Comparison of ENCODE assay signal across 20 cellular contexts in the genomic region with DNA sequence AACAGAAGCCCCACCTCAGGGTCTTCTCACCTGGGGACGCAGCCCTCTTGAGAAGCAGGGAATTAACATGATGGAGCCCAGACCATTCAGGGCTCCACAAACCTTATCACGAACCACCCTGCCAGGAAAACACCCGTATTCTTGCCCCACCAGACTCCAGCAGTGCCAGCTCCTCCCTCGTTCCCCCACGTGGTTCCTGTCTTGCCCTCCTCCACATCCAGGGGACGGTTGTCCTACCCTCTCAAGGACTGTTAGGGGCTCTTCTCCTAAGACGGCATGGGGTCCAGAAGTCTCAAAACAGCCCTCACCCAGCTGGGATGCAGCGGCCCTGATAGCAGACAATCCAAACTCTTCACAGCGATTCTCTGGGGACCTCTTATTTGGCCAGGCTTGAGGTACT.
A peak's percentile ranks its signal among the peaks of the same experiment; 100 is the strongest.
DNase-seq lines count a peak whose midpoint lies in the region; ATAC-seq and TF ChIP-seq lines count a peak whose summit lies in the region.
"Had no signal": no experiment of that assay in that cellular context is flagged by ENCODE, and none has a peak within 500 bp of the region (broad histone marks: within the 10 kb centered on the region; RNA-seq: fewer than 3 reads in every experiment).

No MANE protein-coding gene starts in this region.

- H3K27me3 Mint-ChIP-seq in activated CD8-positive, alpha-beta T cell treated with anti-CD3 and anti-CD28 coated beads, Interleukin-2, amount 10 ng/mL, durations not matched to agents 7 days and 5 days (ENCODE audit: low read depth), result peaks cover 9% of the 10 kb centered on the region
- peaks cover 2% of the 10 kb centered on the region for H3K27me3 Mint-ChIP-seq in activated CD8-positive, alpha-beta T cell treated with anti-CD3 and anti-CD28 coated beads for 36 hours
- H3K27me3 Mint-ChIP-seq in dendritic cell treated with granulocyte-macrophage colony-stimulating factor and Interleukin-4, amounts not matched to agents 40 ng/mL and 50 ng/mL, for 4 days, result peaks cover 9% of the 10 kb centered on the region

- H3K9me3 Mint-ChIP-seq in activated CD8-positive, alpha-beta T cell treated with anti-CD3 and anti-CD28 coated beads, Interleukin-2, amount 10 ng/mL, durations not matched to agents 7 days and 5 days (ENCODE audit: insufficient read depth), result no peaks in the 10 kb centered on the region
- no peaks in the 10 kb centered on the region for H3K9me3 Mint-ChIP-seq in activated CD8-positive, alpha-beta T cell treated with anti-CD3 and anti-CD28 coated beads for 36 hours
- H3K9me3 Mint-ChIP-seq in dendritic cell treated with granulocyte-macrophage colony-stimulating factor and Interleukin-4, amounts not matched to agents 40 ng/mL and 50 ng/mL, for 4 days, result no peaks in the 10 kb centered on the region
- H3K9me3 Mint-ChIP-seq: CD14-positive monocyte; CD8-positive, alpha-beta T cell; HFFc6 had no signal

- H3K27ac Mint-ChIP-seq in activated CD8-positive, alpha-beta T cell treated with anti-CD3 and anti-CD28 coated beads, Interleukin-2, amount 10 ng/mL, durations not matched to agents 7 days and 5 days, result peak overlapping the region; percentile 45
- H3K27ac Mint-ChIP-seq in activated CD8-positive, alpha-beta T cell treated with anti-CD3 and anti-CD28 coated beads for 36 hours, result no peak overlapping the region
- peak overlapping the region; percentile 16 for H3K27ac Mint-ChIP-seq in dendritic cell treated with granulocyte-macrophage colony-stimulating factor and Interleukin-4, amounts not matched to agents 40 ng/mL and 50 ng/mL, for 4 days
- H3K27ac Mint-ChIP-seq: B cell; CD8-positive, alpha-beta T cell; GM23338; HFFc6 had no signal

- no peaks in the 10 kb centered on the region for H3K9me3 ChIP-seq in testis
- H3K9me3 ChIP-seq in psoas muscle, result no peaks in the 10 kb centered on the region

- intact Hi-C loops in activated CD8-positive, alpha-beta T cell treated with anti-CD3 and anti-CD28 coated beads for 36 hours (cut with micrococcal nuclease), result no loop called here
- intact Hi-C loops in dendritic cell treated with granulocyte-macrophage colony-stimulating factor and Interleukin-4, amounts not matched to agents 40 ng/mL and 50 ng/mL, for 4 days (cut with micrococcal nuclease), result no loop called here
- intact Hi-C loops in testis (cut with DNase I; ENCODE audit: low total_unique reads) (no loop called here), psoas muscle (cut with DNase I) (no loop called here)

- peaks cover 39% of the 10 kb centered on the region for H3K4me1 Mint-ChIP-seq in activated CD8-positive, alpha-beta T cell treated with anti-CD3 and anti-CD28 coated beads, Interleukin-2, amount 10 ng/mL, durations not matched to agents 7 days and 5 days (ENCODE audit: low read depth)
- H3K4me1 Mint-ChIP-seq in activated CD8-positive, alpha-beta T cell treated with anti-CD3 and anti-CD28 coated beads for 36 hours (ENCODE audit: low read depth), result peaks cover 3% of the 10 kb centered on the region
- H3K4me1 Mint-ChIP-seq in dendritic cell treated with granulocyte-macrophage colony-stimulating factor and Interleukin-4, amounts not matched to agents 40 ng/mL and 50 ng/mL, for 4 days (ENCODE audit: low read depth), result peaks cover 20% of the 10 kb centered on the region

- in situ Hi-C loops in GM13977 (cut with MboI; ENCODE audit: low pct_unique_long_range_greater_than_20kb, low sequenced_read_pairs, unreplicated experiment), result no loop called here

- no peak for DNase-seq in activated CD8-positive, alpha-beta T cell treated with anti-CD3 and anti-CD28 coated beads, Interleukin-2, amount 10 ng/mL, durations not matched to agents 7 days and 5 days
- no peak for DNase-seq in activated CD8-positive, alpha-beta T cell treated with anti-CD3 and anti-CD28 coated beads for 36 hours
- DNase-seq in GM13977 (ENCODE audit: low spot score) (peak; percentile 15), testis (no peak), NCI-H1930 (lab: John Stamatoyannopoulos, UW) (no peak), psoas muscle (no peak)
- no peak for DNase-seq in effector CD8-positive, alpha-beta T cell (lab: John Stamatoyannopoulos, UW)
- DNase-seq: 8988T, COR-L47, DMS153, DMS79 treated with DMSO at 0.1 percent for 48 hours, EL, HCEC 1CT, HFFc6 had no signal

- H3K36me3 ChIP-seq in testis (ENCODE audit: low read depth, missing control alignments) (no peaks in the 10 kb centered on the region), psoas muscle (ENCODE audit: insufficient read depth in 1 of 2, low read depth in 1 of 2) (no peaks in the 10 kb centered on the region)

- no peak overlapping the region for H3K4me3 Mint-ChIP-seq in activated CD8-positive, alpha-beta T cell treated with anti-CD3 and anti-CD28 coated beads, Interleukin-2, amount 10 ng/mL, durations not matched to agents 7 days and 5 days
- H3K4me3 Mint-ChIP-seq in activated CD8-positive, alpha-beta T cell treated with anti-CD3 and anti-CD28 coated beads for 36 hours, result no peak overlapping the region
- H3K4me3 Mint-ChIP-seq in dendritic cell treated with granulocyte-macrophage colony-stimulating factor and Interleukin-4, amounts not matched to agents 40 ng/mL and 50 ng/mL, for 4 days, result no peak overlapping the region
- H3K4me3 Mint-ChIP-seq: B cell; CD14-positive monocyte; CD8-positive, alpha-beta T cell; GM23338; HFFc6 had no signal

- H3K27ac ChIP-seq in testis (no peak overlapping the region), psoas muscle (no peak overlapping the region)

- H3K4me1 ChIP-seq in testis (no peaks in the 10 kb centered on the region), psoas muscle (no peaks in the 10 kb centered on the region)

- no peak for TF ChIP-seq POLR2A in testis (IDR thresholded peaks at IDR 0.05)

- H3K27me3 ChIP-seq in testis (no peaks in the 10 kb centered on the region), psoas muscle (ENCODE audit: insufficient read depth in 3 of 3, low read length in 2 of 3) (peaks cover 0 to 1% (median 0%) of the 10 kb centered on the region in 3 donors)

- WGBS in testis, 2 donors, result 36 to 67% methylated on average over 8 to 9 of the region's 9 CpGs
- WGBS in psoas muscle, 3 donors, result 83 to 91% (median 87%) methylated on average over 9 of the region's 9 CpGs

- CTCF ChIA-PET in activated CD8-positive, alpha-beta T cell treated with anti-CD3 and anti-CD28 coated beads, Interleukin-2, amount 10 ng/mL, durations not matched to agents 7 days and 5 days (lab: Charles Lee), result no interaction called here
- CTCF ChIA-PET in activated CD8-positive, alpha-beta T cell treated with anti-CD3 and anti-CD28 coated beads for 36 hours (lab: Charles Lee), result no interaction called here

- POLR2A ChIA-PET in activated CD8-positive, alpha-beta T cell treated with anti-CD3 and anti-CD28 coated beads, Interleukin-2, amount 10 ng/mL, durations not matched to agents 7 days and 5 days (lab: Charles Lee), result no interaction called here
- POLR2A ChIA-PET in activated CD8-positive, alpha-beta T cell treated with anti-CD3 and anti-CD28 coated beads for 36 hours (lab: Charles Lee), result no interaction called here

- no peak for ATAC-seq in activated CD8-positive, alpha-beta T cell treated with anti-CD3 and anti-CD28 coated beads, Interleukin-2, amount 10 ng/mL, durations not matched to agents 7 days and 5 days
- no peak for ATAC-seq in activated CD8-positive, alpha-beta T cell treated with anti-CD3 and anti-CD28 coated beads for 36 hours
- ATAC-seq in psoas muscle, result no peak
- ATAC-seq: CD8-positive, alpha-beta T cell; HepG2 had no signal

- H3K4me3 ChIP-seq in testis (peak overlapping the region; percentile 8 to 36), psoas muscle (no peak overlapping the region)
- H3K4me3 ChIP-seq: GM23338 had no signal

- no peaks in the 10 kb centered on the region for H3K36me3 Mint-ChIP-seq in activated CD8-positive, alpha-beta T cell treated with anti-CD3 and anti-CD28 coated beads, Interleukin-2, amount 10 ng/mL, durations not matched to agents 7 days and 5 days (ENCODE audit: low read depth)
- no peaks in the 10 kb centered on the region for H3K36me3 Mint-ChIP-seq in activated CD8-positive, alpha-beta T cell treated with anti-CD3 and anti-CD28 coated beads for 36 hours (ENCODE audit: low read depth)
- no peaks in the 10 kb centered on the region for H3K36me3 Mint-ChIP-seq in dendritic cell treated with granulocyte-macrophage colony-stimulating factor and Interleukin-4, amounts not matched to agents 40 ng/mL and 50 ng/mL, for 4 days (ENCODE audit: low read depth)
- H3K36me3 Mint-ChIP-seq: CD14-positive monocyte; CD8-positive, alpha-beta T cell had no signal

- no peak for TF ChIP-seq CTCF in activated CD8-positive, alpha-beta T cell treated with anti-CD3 and anti-CD28 coated beads for 36 hours (IDR thresholded peaks at IDR 0.05)
- TF ChIP-seq CTCF in GM13977 (IDR thresholded peaks at IDR 0.05; ENCODE audit: extremely low read depth, insufficient read depth, missing control alignments) (no peak), testis (IDR thresholded peaks at IDR 0.05) (no peak), psoas muscle (IDR thresholded peaks at IDR 0.05) (no peak)
